ENCODE assay signal across 8 cellular contexts in genomic region chr2:237512774-237513466, GRCh38. TPM values are rescaled to one million over a fixed set of nuclear protein-coding genes. Genes with fewer than 3 reads are reported as not detected.
A peak's percentile ranks its signal among the peaks of the same experiment; 100 is the strongest.
DNase-seq lines count a peak whose midpoint lies in the region; ATAC-seq, FAIRE-seq and TF ChIP-seq lines count a peak whose summit lies in the region.

No MANE protein-coding gene starts in this region.

- H3K9me3 ChIP-seq in heart left ventricle (no peaks in the 10 kb centered on the region), prostate gland (no peaks in the 10 kb centered on the region)

- H3K4me3 ChIP-seq in AG09309 (ENCODE audit: control insufficient read depth, low read depth, low read length) = no peak overlapping the region
- no peak overlapping the region for H3K4me3 ChIP-seq in heart left ventricle
- no peak overlapping the region for H3K4me3 ChIP-seq in prostate gland

- H3K27me3 ChIP-seq in heart left ventricle (no peaks in the 10 kb centered on the region), prostate gland (replicated peaks; ENCODE audit: insufficient read depth) (no peaks in the 10 kb centered on the region)

- TF ChIP-seq CTCF in AG09309 (IDR thresholded peaks at IDR 0.05; ENCODE audit: control insufficient read depth, insufficient read depth, low read depth, low read length, missing control alignments) = peak; percentile 90
- TF ChIP-seq CTCF in heart left ventricle (IDR thresholded peaks at IDR 0.05) = peak; percentile 76 to 94 (median 92)
- TF ChIP-seq CTCF in prostate gland (IDR thresholded peaks at IDR 0.05) = peak; percentile 77 to 94 (median 93)

- intact Hi-C loops in heart left ventricle (cut with DNase I) (loop anchor here (1.0 to 10.0 kb wide), 10 partner anchors 58 to 421 kb away; no protein-coding TSS in a partner anchor), prostate gland (cut with DNase I) (loop anchor here (5.0 to 10.0 kb wide), 2 partner anchors 152 to 234 kb away; no protein-coding TSS in a partner anchor)

- FAIRE-seq in urothelium cell line (lab: Jason Lieb, UNC) = no peak

- TF ChIP-seq POLR2A in heart left ventricle (IDR thresholded peaks at IDR 0.05) (no peak), prostate gland (IDR thresholded peaks at IDR 0.05) (no peak)

- H3K36me3 ChIP-seq in heart left ventricle (peaks cover 0 to 10% (median 0%) of the 10 kb centered on the region in 9 donors), prostate gland (no peaks in the 10 kb centered on the region)

- peak; percentile 46 for DNase-seq in AG09309 (ENCODE audit: low read depth)
- DNase-seq in NCI-H1436 treated with DMSO at 0.1 percent for 48 hours (lab: John Stamatoyannopoulos, UW) = peak; percentile 45
- peak; percentile 62 to 86 for DNase-seq in SW 1271 (lab: John Stamatoyannopoulos, UW)
- DNase-seq in activated naive CD8-positive, alpha-beta T cell treated with anti-CD3 and anti-CD28 coated beads, Interleukin-2, amount 50 U/mL, for 16 hours (ENCODE audit: low read depth, low spot score) = peak; percentile 42
- peak; percentile 85 to 89 (median 86) for DNase-seq in heart left ventricle
- DNase-seq in prostate gland (ENCODE audit: low spot score) = peak; percentile 86
- DNase-seq in urothelium cell line (ENCODE audit: low spot score) = peak; percentile 89

- H3K27ac ChIP-seq in heart left ventricle (peak overlapping the region in 11 of 12 donors; percentile 60 to 96 (median 81)), prostate gland (peak overlapping the region; percentile 71 to 98)

- WGBS in heart left ventricle, 4 donors = 26 to 29% (median 29%) methylated on average over 13 to 14 of the region's 14 CpGs
- WGBS in prostate gland = 30% methylated on average over 14 of the region's 14 CpGs

- H3K4me1 ChIP-seq in heart left ventricle (peaks cover 0 to 60% (median 39%) of the 10 kb centered on the region in 12 donors), prostate gland (replicated peaks) (peaks cover 39% of the 10 kb centered on the region)

- ATAC-seq in GM19395 (IDR thresholded peaks at IDR 0.05; ENCODE audit: unreplicated experiment) (peak; percentile 66), heart left ventricle (peak; percentile 38 to 73 (median 69))

RNA-seq across cellular contexts. Expression of gene MLPH, which starts 25.9 kb away (rescaled TPM):
- 10 to 100 TPM; 20.4 to 50.3 (median 30.7) TPM for total RNA-seq in heart left ventricle
- 10 to 100 TPM; 18.3 to 60.3 TPM for polyA plus RNA-seq in heart left ventricle
- total RNA-seq in prostate gland = 100 to 1,000 TPM; 371 to 393 TPM

RNA-seq across cellular contexts. Expression of gene PRLH, which starts 53.5 kb away (rescaled TPM):
- total RNA-seq in heart left ventricle (not detected), prostate gland (not detected)
- polyA plus RNA-seq in heart left ventricle = not detected

Comparison
In these comparisons a context has a peak if more than half of its experiments do, and no peak if none do; other contexts are left out.
1. RNA of gene MLPH, which starts 25.9 kb away (total RNA-seq): 371 to 393 TPM in prostate gland; 20.4 to 50.3 TPM in heart left ventricle; every median in the first group is over 4 times any median in the second.
2. Peak in every context shown above with its lines, with median percentiles within 50 percentile points of each other: DNase-seq and CTCF ChIP-seq.